ENCODE assay signal across 9 cellular contexts in genomic region chr9:133141833-133142594, GRCh38. TPM values are rescaled to one million over a fixed set of nuclear protein-coding genes. Genes with fewer than 3 reads are reported as not detected.
DNase-seq lines count a peak whose midpoint lies in the region; ATAC-seq, FAIRE-seq and TF ChIP-seq lines count a peak whose summit lies in the region.
"Had no signal": no experiment of that assay in that cellular context is flagged by ENCODE, and none has a peak within 500 bp of the region (broad histone marks: within the 10 kb centered on the region; RNA-seq: fewer than 3 reads in every experiment).

No MANE protein-coding gene starts in this region.

- H3K4me1 ChIP-seq in BLaER1 (peaks cover 91% of the 10 kb centered on the region), trophoblast cell (ENCODE audit: control insufficient read depth in 1 of 2, insufficient read depth in 2 of 2, low read length in 2 of 2) (peaks cover 13 to 19% of the 10 kb centered on the region in 2 experiments)

- no peak for DNase-seq in RWPE1 (ENCODE audit: low spot score)
- peak; percentile 81 for DNase-seq in activated naive CD4-positive, alpha-beta T cell treated with anti-CD3 and anti-CD28 coated beads, Interleukin-2, amount 10 ng/mL, durations not matched to agents 7 days and 5 days
- no peak for DNase-seq in naive B cell
- DNase-seq in trophoblast cell = no peak
- DNase-seq in RCC 7860 (ENCODE audit: low spot score) = no peak
- DNase-seq in mesothelial cell of epicardium (ENCODE audit: low spot score in 2 of 2, unreplicated experiment in 2 of 2) = no peak

- H3K27ac ChIP-seq in BLaER1 = peak overlapping the region; percentile 63
- H3K27ac ChIP-seq in RWPE1 = peak overlapping the region; percentile 37
- no peak overlapping the region for H3K27ac ChIP-seq in trophoblast cell (ENCODE audit: low read depth, low read length)
- H3K27ac ChIP-seq: SK-N-MC had no signal

- no peak overlapping the region for H2BK120ac ChIP-seq in trophoblast cell (ENCODE audit: insufficient read depth, low read length, poor library complexity)

- H3K9ac ChIP-seq in BLaER1 (peak overlapping the region; percentile 49), trophoblast cell (ENCODE audit: low read length) (no peak overlapping the region)

- H3K27me3 Mint-ChIP-seq in activated naive CD4-positive, alpha-beta T cell treated with anti-CD3 and anti-CD28 coated beads, Interleukin-2, amount 10 ng/mL, durations not matched to agents 7 days and 5 days = no peaks in the 10 kb centered on the region
- H3K27me3 Mint-ChIP-seq in naive B cell = no peaks in the 10 kb centered on the region
- H3K27me3 Mint-ChIP-seq in mesothelial cell of epicardium (ENCODE audit: low read depth) = no peaks in the 10 kb centered on the region

- peaks cover 100% of the 10 kb centered on the region for H4K20me1 ChIP-seq in BLaER1

- H2BK5ac ChIP-seq in trophoblast cell (ENCODE audit: low read depth, low read length, poor library complexity) = no peak overlapping the region

- no peak overlapping the region for H3K4me3 Mint-ChIP-seq in activated naive CD4-positive, alpha-beta T cell treated with anti-CD3 and anti-CD28 coated beads, Interleukin-2, amount 10 ng/mL, durations not matched to agents 7 days and 5 days
- H3K4me3 Mint-ChIP-seq in naive B cell (no peak overlapping the region), mesothelial cell of epicardium (no peak overlapping the region)

- no peak overlapping the region for H2BK12ac ChIP-seq in trophoblast cell (ENCODE audit: low read length)

- H3K27me3 ChIP-seq in BLaER1 (no peaks in the 10 kb centered on the region), trophoblast cell (ENCODE audit: insufficient read depth, low read length) (no peaks in the 10 kb centered on the region)

- no peak overlapping the region for H4K12ac ChIP-seq in trophoblast cell (ENCODE audit: low read depth, low read length)

- TF ChIP-seq CTCF in RWPE1 (conservative IDR thresholded peaks at IDR 0.05; ENCODE audit: low read depth) (no peak), mesothelial cell of epicardium (IDR thresholded peaks at IDR 0.05; ENCODE audit: unreplicated experiment) (no peak)

- H3K14ac ChIP-seq in trophoblast cell (ENCODE audit: low read length) = no peak overlapping the region

- no peak overlapping the region for H3K4ac ChIP-seq in trophoblast cell (ENCODE audit: low read depth, low read length)

- no peak overlapping the region for H2AK5ac ChIP-seq in trophoblast cell (ENCODE audit: low read length)

- no peak overlapping the region for H4K91ac ChIP-seq in trophoblast cell (ENCODE audit: low read depth, low read length)

- no peaks in the 10 kb centered on the region for H3K9me3 ChIP-seq in BLaER1
- H3K9me3 ChIP-seq in trophoblast cell (ENCODE audit: insufficient read depth, low read depth, low read length) = no peaks in the 10 kb centered on the region

- H4K8ac ChIP-seq in trophoblast cell (ENCODE audit: low read depth, low read length) = no peak overlapping the region

- peaks cover 4% of the 10 kb centered on the region for H3K79me1 ChIP-seq in trophoblast cell (ENCODE audit: low read length)

- no peak overlapping the region for H3K23ac ChIP-seq in trophoblast cell (ENCODE audit: low read length)

- H3K4me2 ChIP-seq in BLaER1 (peak overlapping the region; percentile 100), trophoblast cell (ENCODE audit: low read length) (no peak overlapping the region)

- peaks cover 89% of the 10 kb centered on the region for H3K4me1 Mint-ChIP-seq in activated naive CD4-positive, alpha-beta T cell treated with anti-CD3 and anti-CD28 coated beads, Interleukin-2, amount 10 ng/mL, durations not matched to agents 7 days and 5 days
- H3K4me1 Mint-ChIP-seq in naive B cell (peaks cover 32 to 39% (median 39%) of the 10 kb centered on the region in 3 donors), mesothelial cell of epicardium (peaks cover 34% of the 10 kb centered on the region)

- ATAC-seq in naive B cell (ENCODE audit: low read depth in 2 of 2) (peak in 1 of 2 donors; percentile 13), GM21619 (IDR thresholded peaks at IDR 0.05; ENCODE audit: unreplicated experiment) (no peak)

- POLR2A ChIA-PET in RWPE1 (lab: Yijun Ruan, JAX; ENCODE audit: low non-redundant PET) = no interaction called here

- CTCF ChIA-PET in RWPE1 (lab: Yijun Ruan, JAX) = interaction anchor here (0.6 to 2.9 kb wide), 4 partner anchors 19 to 68 kb away, joined by 3 to 58 read pairs (median 4); no protein-coding TSS in a partner anchor
- CTCF ChIA-PET in activated naive CD4-positive, alpha-beta T cell treated with anti-CD3 and anti-CD28 coated beads, Interleukin-2, amount 10 ng/mL, durations not matched to agents 7 days and 5 days (lab: Charles Lee) = interaction anchor here (6.2 kb wide), 1 partner anchor 7 kb away, joined by 98 read pairs; no protein-coding TSS in a partner anchor

- FAIRE-seq in RCC 7860 (lab: Jason Lieb, UNC) = no peak

- peak overlapping the region; percentile 84 for H3K27ac Mint-ChIP-seq in activated naive CD4-positive, alpha-beta T cell treated with anti-CD3 and anti-CD28 coated beads, Interleukin-2, amount 10 ng/mL, durations not matched to agents 7 days and 5 days
- peak overlapping the region; percentile 37 to 98 (median 93) for H3K27ac Mint-ChIP-seq in naive B cell
- H3K27ac Mint-ChIP-seq in mesothelial cell of epicardium = no peak overlapping the region

- H3K4me3 ChIP-seq in BLaER1 = no peak overlapping the region
- no peak overlapping the region for H3K4me3 ChIP-seq in trophoblast cell (ENCODE audit: low read depth, low read length)
- H3K4me3 ChIP-seq: SK-N-MC had no signal

- H3K36me3 Mint-ChIP-seq in activated naive CD4-positive, alpha-beta T cell treated with anti-CD3 and anti-CD28 coated beads, Interleukin-2, amount 10 ng/mL, durations not matched to agents 7 days and 5 days = peaks cover 9% of the 10 kb centered on the region
- no peaks in the 10 kb centered on the region for H3K36me3 Mint-ChIP-seq in naive B cell
- H3K36me3 Mint-ChIP-seq in mesothelial cell of epicardium = peaks cover 2% of the 10 kb centered on the region

- no peaks in the 10 kb centered on the region for H3K9me3 Mint-ChIP-seq in activated naive CD4-positive, alpha-beta T cell treated with anti-CD3 and anti-CD28 coated beads, Interleukin-2, amount 10 ng/mL, durations not matched to agents 7 days and 5 days
- no peaks in the 10 kb centered on the region for H3K9me3 Mint-ChIP-seq in naive B cell
- no peaks in the 10 kb centered on the region for H3K9me3 Mint-ChIP-seq in mesothelial cell of epicardium

- H3K79me2 ChIP-seq in trophoblast cell (ENCODE audit: control insufficient read depth, insufficient read depth, low read length, poor library complexity) = peaks cover 2% of the 10 kb centered on the region

- no peak overlapping the region for H2AFZ ChIP-seq in trophoblast cell (ENCODE audit: insufficient read depth, low read length, poor library complexity)

- H3K18ac ChIP-seq in trophoblast cell (ENCODE audit: low read length) = no peak overlapping the region

- H3K36me3 ChIP-seq in BLaER1 (peaks cover 65% of the 10 kb centered on the region), trophoblast cell (ENCODE audit: control insufficient read depth in 1 of 2, insufficient read depth in 2 of 2, low read length in 2 of 2) (peaks cover 3% of the 10 kb centered on the region in 2 experiments)

- WGBS in trophoblast cell (ENCODE audit: extremely low coverage, insufficient coverage, insufficient read length) = no CpG with 5 or more reads among the region's 16 CpGs

RNA-seq across cellular contexts. Expression of gene RALGDS, which starts 21.0 kb away (rescaled TPM):
- 10 to 100 TPM in 2 of 6 donors, 1 to 10 TPM in 4; 5.5 to 17.5 (median 8.7) TPM for polyA plus RNA-seq in naive B cell (ENCODE audit: low read depth in 6 of 6)
- 39.2 and 39.5 TPM in 2 replicates for polyA plus RNA-seq in trophoblast cell (2013)
- total RNA-seq in mesothelial cell of epicardium = 78.9 to 83.5 TPM (median 82.9 TPM) in 3 replicates

RNA-seq across cellular contexts. Expression of gene GBGT1, which starts 21.7 kb away (rescaled TPM):
- polyA plus RNA-seq in naive B cell (ENCODE audit: low read depth in 6 of 6) = 1 to 10 TPM in 5 of 6 donors, under 1 TPM in 1; 0.96 to 4.0 (median 2.4) TPM
- 10.3 and 11.1 TPM in 2 replicates for polyA plus RNA-seq in trophoblast cell (2013)
- 29.1 to 32.8 TPM (median 31.8 TPM) in 3 replicates for total RNA-seq in mesothelial cell of epicardium
